Comparison of ENCODE assay signal across 11 cellular contexts in genomic region chr2:118123561-118124232, GRCh38. TPM values are rescaled to one million over a fixed set of nuclear protein-coding genes. Genes with fewer than 3 reads are reported as not detected.
DNase-seq lines count a peak whose midpoint lies in the region; ATAC-seq and TF ChIP-seq lines count a peak whose summit lies in the region.
"Had no signal": no experiment of that assay in that cellular context is flagged by ENCODE, and none has a peak within 500 bp of the region (broad histone marks: within the 10 kb centered on the region; RNA-seq: fewer than 3 reads in every experiment).

No MANE protein-coding gene starts in this region.

- TF ChIP-seq CTCF in IMR-90 (conservative IDR thresholded peaks at IDR 0.05; ENCODE audit: low read depth, low read length) (no peak), chondrocyte (IDR thresholded peaks at IDR 0.05) (no peak), upper lobe of right lung (IDR thresholded peaks at IDR 0.05) (no peak)

- no peak overlapping the region for H3K56ac ChIP-seq in IMR-90 (ENCODE audit: extremely low read depth, insufficient read depth, low read length)

- no peak overlapping the region for H2AFZ ChIP-seq in IMR-90 (replicated peaks; ENCODE audit: low read length, poor library complexity)

- H3K9me3 Mint-ChIP-seq in chondrocyte (ENCODE audit: low read depth), result no peaks in the 10 kb centered on the region
- H3K9me3 Mint-ChIP-seq: activated CD4-positive, alpha-beta memory T cell treated with anti-CD3 and anti-CD28 coated beads for 36 hours had no signal

- no peak overlapping the region for H4K8ac ChIP-seq in IMR-90 (ENCODE audit: low read depth in 2 of 2, low read length in 2 of 2)

- no peak overlapping the region for H3K18ac ChIP-seq in IMR-90 (ENCODE audit: low read depth, low read length)

- H3K4me3 ChIP-seq in IMR-90 (ENCODE audit: insufficient read depth, low read depth, low read length) (no peak overlapping the region), upper lobe of right lung (no peak overlapping the region)
- H3K4me3 ChIP-seq: cardiac muscle cell, K562 had no signal

- no peaks in the 10 kb centered on the region for H3K36me3 Mint-ChIP-seq in chondrocyte (ENCODE audit: low read depth)

- TF ChIP-seq POLR2A in IMR-90 (IDR thresholded peaks at IDR 0.05; ENCODE audit: low read depth, low read length), result no peak

- no peaks in the 10 kb centered on the region for H3K9me1 ChIP-seq in IMR-90 (ENCODE audit: insufficient read depth, low read length)

- no peak overlapping the region for H3K4me2 ChIP-seq in IMR-90 (ENCODE audit: low read depth, low read length)

- DNase-seq in IMR-90, result peak; percentile 52
- no peak for DNase-seq in chondrocyte (ENCODE audit: low spot score)
- DNase-seq in kidney tubule cell (ENCODE audit: low spot score), result peak; percentile 97
- DNase-seq in upper lobe of right lung, result no peak
- DNase-seq in activated gamma-delta T cell treated with Interleukin-2 at 50 U/mL for 16 hours, result no peak
- DNase-seq in NCI-H526 treated with DMSO at 0.1 percent for 48 hours (lab: John Stamatoyannopoulos, UW), result no peak
- no peak for DNase-seq in NCI-H2107 (lab: John Stamatoyannopoulos, UW)
- DNase-seq: activated CD4-positive, alpha-beta memory T cell treated with anti-CD3 and anti-CD28 coated beads for 36 hours; stimulated activated CD4-positive, alpha-beta T cell treated with anti-CD3 and anti-CD28 coated beads, Interleukin-4, amount 100 ng/mL, for 4 hours had no signal

- H3K14ac ChIP-seq in IMR-90 (replicated peaks; ENCODE audit: low read depth, low read length), result no peak overlapping the region

- H3K9ac ChIP-seq in IMR-90 (ENCODE audit: low read depth, low read length), result no peak overlapping the region

- H4K91ac ChIP-seq in IMR-90 (ENCODE audit: insufficient read depth, low read depth, low read length), result no peak overlapping the region

- intact Hi-C loops in IMR-90 (cut with micrococcal nuclease), result no loop called here
- intact Hi-C loops in upper lobe of right lung (cut with DNase I), result no loop called here

- H2BK120ac ChIP-seq in IMR-90 (ENCODE audit: low read depth, low read length), result no peak overlapping the region

- peaks cover 23% of the 10 kb centered on the region for H3K4me1 Mint-ChIP-seq in chondrocyte (ENCODE audit: low read depth)

- POLR2A ChIA-PET in IMR-90 (lab: Charles Lee; ENCODE audit: unreplicated experiment), result no interaction called here

- no peaks in the 10 kb centered on the region for H3K79me1 ChIP-seq in IMR-90 (ENCODE audit: low read depth in 1 of 2, low read length in 2 of 2)

- BruUV-seq in IMR-90 (replicated peaks; lab: Mats Ljungman, UMichigan), result no TSS peak

- H3K9me3 ChIP-seq in IMR-90 (ENCODE audit: control insufficient read depth, insufficient read depth, low read length) (no peaks in the 10 kb centered on the region), upper lobe of right lung (no peaks in the 10 kb centered on the region)

- H4K5ac ChIP-seq in IMR-90 (ENCODE audit: low read depth, low read length), result no peak overlapping the region

- H3K4me1 ChIP-seq in IMR-90 (ENCODE audit: control insufficient read depth, insufficient read depth, low read length) (peaks cover 2% of the 10 kb centered on the region; the same call in 1 of the 2 replicates), upper lobe of right lung (peaks cover 37% of the 10 kb centered on the region)

- WGBS in IMR-90 (ENCODE audit: extremely low coverage in 2 of 2, insufficient read length in 1 of 2), 2 experiments, result 100% methylated on average over 1 of the region's 3 CpGs; no CpG with 5 or more reads in 1 of the 2 experiments

- peak overlapping the region; percentile 55 for H3K27ac Mint-ChIP-seq in chondrocyte (ENCODE audit: unreplicated experiment)
- H3K27ac Mint-ChIP-seq: activated CD4-positive, alpha-beta memory T cell treated with anti-CD3 and anti-CD28 coated beads for 36 hours had no signal

- in situ Hi-C loops in IMR-90 (cut with MboI; ENCODE audit: low sequenced_read_pairs), result no loop called here

- H2BK20ac ChIP-seq in IMR-90 (ENCODE audit: low read depth, low read length), result no peak overlapping the region

- H4K20me1 ChIP-seq in IMR-90 (ENCODE audit: insufficient read depth, low read length), result no peaks in the 10 kb centered on the region

- CTCF ChIA-PET in IMR-90 (lab: Yijun Ruan, JAX), result no interaction called here

- no peak overlapping the region for H2AK5ac ChIP-seq in IMR-90 (ENCODE audit: low read depth, low read length)

- no peak overlapping the region for H2BK15ac ChIP-seq in IMR-90 (ENCODE audit: low read depth, low read length)

- H3K23ac ChIP-seq in IMR-90 (ENCODE audit: low read depth, low read length), result no peak overlapping the region

- peaks cover 2% of the 10 kb centered on the region; the same call in 1 of the 2 replicates for H3K27me3 ChIP-seq in IMR-90 (ENCODE audit: control insufficient read depth, insufficient read depth, low read length)
- no peaks in the 10 kb centered on the region for H3K27me3 ChIP-seq in upper lobe of right lung
- H3K27me3 ChIP-seq: cardiac muscle cell had no signal

- H3K27ac ChIP-seq in IMR-90 (ENCODE audit: insufficient read depth, low read length) (no peak overlapping the region), upper lobe of right lung (peak overlapping the region; percentile 56)
- H3K27ac ChIP-seq: cardiac muscle cell had no signal

- dilution Hi-C loops in IMR-90 (cut with HindIII; ENCODE audit: low sequenced_read_pairs, unreplicated experiment), result no loop called here

- H3K36me3 ChIP-seq in IMR-90 (ENCODE audit: control insufficient read depth, insufficient read depth, low read length) (no peaks in the 10 kb centered on the region), upper lobe of right lung (no peaks in the 10 kb centered on the region)
- H3K36me3 ChIP-seq: cardiac muscle cell had no signal

- no peak overlapping the region for H3K4ac ChIP-seq in IMR-90 (ENCODE audit: low read depth, low read length)

- peak; percentile 54 for ATAC-seq in IMR-90 (ENCODE audit: low read depth)
- peak; percentile 71 for ATAC-seq in upper lobe of right lung
- ATAC-seq: K562 had no signal

- H2BK5ac ChIP-seq in IMR-90 (ENCODE audit: low read depth, low read length, poor library complexity, severe bottlenecking), result no peak overlapping the region

- H3K27me3 Mint-ChIP-seq in chondrocyte (ENCODE audit: low read depth), result peaks cover 14% of the 10 kb centered on the region

- no peak overlapping the region for H3K4me3 Mint-ChIP-seq in chondrocyte (ENCODE audit: unreplicated experiment)
- H3K4me3 Mint-ChIP-seq: activated CD4-positive, alpha-beta memory T cell treated with anti-CD3 and anti-CD28 coated beads for 36 hours had no signal

- no peak overlapping the region for H2AK9ac ChIP-seq in IMR-90 (replicated peaks; ENCODE audit: low read depth, low read length, poor library complexity)

- no peak for TF ChIP-seq RAD21 in IMR-90 (IDR thresholded peaks at IDR 0.05; ENCODE audit: low read length)

TF ChIP-seq in IMR-90, 13 proteins besides CTCF, POLR2A, EP300 and RAD21:
- no peak for TF ChIP-seq CHD1 (IDR thresholded peaks at IDR 0.05; ENCODE audit: low read depth, low read length)
- no peak for TF ChIP-seq SMC3 (IDR thresholded peaks at IDR 0.05; ENCODE audit: low read depth, low read length)
- no peak for TF ChIP-seq USF2 (IDR thresholded peaks at IDR 0.05; ENCODE audit: low read depth, low read length)
- no peak for TF ChIP-seq RCOR1 (IDR thresholded peaks at IDR 0.05; ENCODE audit: insufficient replicate concordance, low read length)
- TF ChIP-seq MAZ (IDR thresholded peaks at IDR 0.05; ENCODE audit: borderline replicate concordance, low read depth, low read length), result no peak
- TF ChIP-seq BHLHE40 (IDR thresholded peaks at IDR 0.05; ENCODE audit: low read depth, low read length), result peak; percentile 73; the same call in 1 of the 2 replicates

RNA-seq across cellular contexts. Expression of gene INSIG2, which starts 35.4 kb away (rescaled TPM):
- total RNA-seq in IMR-90 (2012; rRNA removed), result 9.1 and 12.5 TPM in 2 replicates
- polyA plus RNA-seq in IMR-90 (2012; rRNA removed), result 8.2 and 11.7 TPM in 2 replicates
- 2.4 TPM in 2 replicates for polyA plus RNA-seq in IMR-90 (2012; cell fraction: cytosol; rRNA removed)
- 1.8 and 17.1 TPM in 2 replicates for polyA plus RNA-seq in IMR-90 (2012; cell fraction: nucleus; rRNA removed; ENCODE audit: low replicate concordance)
- total RNA-seq in chondrocyte, result 24.7 to 27.7 TPM (median 25.0 TPM) in 3 replicates
- total RNA-seq in upper lobe of right lung, result 42.0 TPM

Comparison
In these comparisons a context has a peak if more than half of its experiments do, and no peak if none do; other contexts are left out.
1. DNase-seq: peak in IMR-90 (single experiment) and kidney tubule cell (single experiment); none in chondrocyte (single experiment), upper lobe of right lung (single experiment), activated gamma-delta T cell treated with Interleukin-2 at 50 U/mL for 16 hours (single experiment), NCI-H526 treated with DMSO at 0.1 percent for 48 hours (single experiment) and NCI-H2107 (single experiment).